ENCODE assay signal across 8 cellular contexts in the genomic region with DNA sequence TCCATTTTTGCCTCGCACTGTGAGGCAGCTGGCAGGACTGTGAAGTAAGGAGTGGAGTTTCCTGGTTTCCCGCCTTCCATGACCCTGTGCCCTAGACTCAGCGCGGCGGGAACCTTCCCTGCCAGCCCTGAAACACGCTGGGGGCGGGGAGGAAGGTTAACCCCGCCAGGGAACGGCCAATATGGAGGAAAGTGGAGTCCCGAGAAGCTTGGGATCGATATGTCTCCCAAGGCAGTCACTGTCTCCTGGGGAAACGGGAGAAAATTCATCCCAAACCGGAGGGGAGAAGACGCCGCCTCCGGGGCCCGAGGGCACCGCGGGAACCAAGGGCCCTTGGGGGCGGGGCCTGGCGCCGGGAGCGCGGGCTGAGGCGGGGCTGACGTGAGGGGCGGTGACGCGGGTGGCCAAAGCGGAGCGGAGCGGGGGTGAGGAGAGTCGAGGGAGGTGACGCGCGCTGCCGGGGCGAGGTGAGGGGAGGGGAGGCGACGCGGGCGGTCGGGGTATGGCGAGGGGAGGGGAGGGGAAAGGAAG. TPM values are rescaled to one million over a fixed set of nuclear protein-coding genes. Genes with fewer than 3 reads are reported as not detected.
DNase-seq lines count a peak whose midpoint lies in the region; TF ChIP-seq lines count a peak whose summit lies in the region.

A gene with protein sequence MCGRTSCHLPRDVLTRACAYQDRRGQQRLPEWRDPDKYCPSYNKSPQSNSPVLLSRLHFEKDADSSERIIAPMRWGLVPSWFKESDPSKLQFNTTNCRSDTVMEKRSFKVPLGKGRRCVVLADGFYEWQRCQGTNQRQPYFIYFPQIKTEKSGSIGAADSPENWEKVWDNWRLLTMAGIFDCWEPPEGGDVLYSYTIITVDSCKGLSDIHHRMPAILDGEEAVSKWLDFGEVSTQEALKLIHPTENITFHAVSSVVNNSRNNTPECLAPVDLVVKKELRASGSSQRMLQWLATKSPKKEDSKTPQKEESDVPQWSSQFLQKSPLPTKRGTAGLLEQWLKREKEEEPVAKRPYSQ (plus strand): TSS at position 432 of the 531 bp plus-strand sequence. CDS start 863 bp downstream, outside the sequence.

- DNase-seq in DMS53 (lab: John Stamatoyannopoulos, UW), result peak; percentile 93
- peak; percentile 90 to 97 for DNase-seq in HAP-1 (ENCODE audit: low spot score in 2 of 2)
- DNase-seq in MV-4-11 (lab: John Stamatoyannopoulos, UW), result peak; percentile 63
- peak; percentile 84 to 93 for DNase-seq in SJSA1 (ENCODE audit: low read depth in 1 of 2, low spot score in 2 of 2)
- peak; percentile 93 for DNase-seq in activated gamma-delta T cell treated with anti-CD3 and anti-CD28 coated beads, Interleukin-2, amount 50 U/mL, for 16 hours (ENCODE audit: low read depth)
- peak; percentile 91 for DNase-seq in fibroblast of villous mesenchyme (ENCODE audit: low read depth)
- peak; percentile 96 for DNase-seq in nephron progenitor cell

- H3K4me3 ChIP-seq in HAP-1, result peak within 1 kb of the TSS; percentile 78
- H3K4me3 ChIP-seq in SJSA1, result peak within 1 kb of the TSS; percentile 92
- H3K4me3 ChIP-seq in fibroblast of villous mesenchyme (ENCODE audit: low read depth, low read length), result peak within 1 kb of the TSS; percentile 82

- H3K36me3 Mint-ChIP-seq in nephron progenitor cell (ENCODE audit: low read depth), result peaks cover 57% of the 10 kb centered on the region
- H3K36me3 Mint-ChIP-seq in stimulated activated naive CD8-positive, alpha-beta T cell treated with anti-CD3 and anti-CD28 coated beads, Interleukin-15, Interleukin-2, amounts not matched to agents 100 ng/mL and 50 ng/mL, for 24 hours (ENCODE audit: low read depth), result peaks cover 60% of the 10 kb centered on the region

- H3K27ac Mint-ChIP-seq in nephron progenitor cell, result peak within 1 kb of the TSS; percentile 99
- peak within 1 kb of the TSS; percentile 96 for H3K27ac Mint-ChIP-seq in stimulated activated naive CD8-positive, alpha-beta T cell treated with anti-CD3 and anti-CD28 coated beads, Interleukin-15, Interleukin-2, amounts not matched to agents 100 ng/mL and 50 ng/mL, for 24 hours

- H3K9me3 ChIP-seq in HAP-1 (no peaks in the 10 kb centered on the region), SJSA1 (replicated peaks) (no peaks in the 10 kb centered on the region)

- TF ChIP-seq CTCF in fibroblast of villous mesenchyme (IDR thresholded peaks at IDR 0.05; ENCODE audit: insufficient read depth, low read depth, low read length), result no peak
- no peak for TF ChIP-seq CTCF in nephron progenitor cell (IDR thresholded peaks at IDR 0.05)

- H3K27me3 ChIP-seq in HAP-1 (ENCODE audit: low read depth), result no peaks in the 10 kb centered on the region
- H3K27me3 ChIP-seq in SJSA1 (replicated peaks), result no peaks in the 10 kb centered on the region

- peak within 1 kb of the TSS; percentile 73 for H3K27ac ChIP-seq in SJSA1

- H3K4me3 Mint-ChIP-seq in nephron progenitor cell, result peak within 1 kb of the TSS; percentile 98
- peak within 1 kb of the TSS; percentile 99 for H3K4me3 Mint-ChIP-seq in stimulated activated naive CD8-positive, alpha-beta T cell treated with anti-CD3 and anti-CD28 coated beads, Interleukin-15, Interleukin-2, amounts not matched to agents 100 ng/mL and 50 ng/mL, for 24 hours

- in situ Hi-C loops in HAP-1 (cut with MboI; ENCODE audit: low sequenced_read_pairs), result no loop called here

- H3K36me3 ChIP-seq in HAP-1 (replicated peaks), result peaks cover 59% of the 10 kb centered on the region
- peaks cover 56% of the 10 kb centered on the region for H3K36me3 ChIP-seq in SJSA1

- H3K27me3 Mint-ChIP-seq in nephron progenitor cell (ENCODE audit: low read depth, poor library complexity), result peaks cover 3% of the 10 kb centered on the region
- no peaks in the 10 kb centered on the region for H3K27me3 Mint-ChIP-seq in stimulated activated naive CD8-positive, alpha-beta T cell treated with anti-CD3 and anti-CD28 coated beads, Interleukin-15, Interleukin-2, amounts not matched to agents 100 ng/mL and 50 ng/mL, for 24 hours

- H3K4me1 ChIP-seq in HAP-1, result peaks cover 13% of the 10 kb centered on the region
- H3K4me1 ChIP-seq in SJSA1 (replicated peaks), result peaks cover 8% of the 10 kb centered on the region

- no peaks in the 10 kb centered on the region for H3K9me3 Mint-ChIP-seq in nephron progenitor cell
- H3K9me3 Mint-ChIP-seq in stimulated activated naive CD8-positive, alpha-beta T cell treated with anti-CD3 and anti-CD28 coated beads, Interleukin-15, Interleukin-2, amounts not matched to agents 100 ng/mL and 50 ng/mL, for 24 hours, result no peaks in the 10 kb centered on the region

- H3K4me1 Mint-ChIP-seq in nephron progenitor cell, result peaks cover 38% of the 10 kb centered on the region
- peaks cover 67% of the 10 kb centered on the region for H3K4me1 Mint-ChIP-seq in stimulated activated naive CD8-positive, alpha-beta T cell treated with anti-CD3 and anti-CD28 coated beads, Interleukin-15, Interleukin-2, amounts not matched to agents 100 ng/mL and 50 ng/mL, for 24 hours (ENCODE audit: low read depth)

RNA-seq across cellular contexts. Expression of the gene that starts here (rescaled TPM):
- 22.2 and 25.6 TPM in 2 replicates for total RNA-seq in SJSA1 (2014; rRNA removed; shearing (Covaris generic))
- total RNA-seq in fibroblast of villous mesenchyme, result 18.0 and 29.4 TPM in 2 replicates

Comparison
In these comparisons a context has a peak if more than half of its experiments do, and no peak if none do; other contexts are left out.
1. Peak in every context shown above with its lines: DNase-seq, H3K4me3 ChIP-seq and H3K27ac ChIP-seq.